In genomic region chr17:74390680-74391653, GRCh38 we compare ENCODE assay signal across 21 cellular contexts. TPM values are rescaled to one million over a fixed set of nuclear protein-coding genes. Genes with fewer than 3 reads are reported as not detected.
DNase-seq lines count a peak whose midpoint lies in the region; ATAC-seq, FAIRE-seq and TF ChIP-seq lines count a peak whose summit lies in the region.
"Had no signal": no experiment of that assay in that cellular context is flagged by ENCODE, and none has a peak within 500 bp of the region (broad histone marks: within the 10 kb centered on the region; RNA-seq: fewer than 3 reads in every experiment).

No MANE protein-coding gene starts in this region.

- H4K20me1 ChIP-seq in BLaER1 treated with 17β-estradiol and CSF1 and Interleukin-3, amounts not matched to agents 10 nM and 100 nM = no peaks in the 10 kb centered on the region
- H4K20me1 ChIP-seq in K562 (replicated peaks; ENCODE audit: control insufficient read depth, insufficient read depth, low read length) = no peaks in the 10 kb centered on the region

- H3K27ac ChIP-seq in BLaER1 treated with 17β-estradiol and CSF1 and Interleukin-3, amounts not matched to agents 10 nM and 100 nM = no peak overlapping the region
- no peak overlapping the region for H3K27ac ChIP-seq in HEK293 (ENCODE audit: extremely low read depth, low read depth, low read length)
- no peak overlapping the region for H3K27ac ChIP-seq in K562 (ENCODE audit: extremely low read depth, low read depth, low read length)
- peak overlapping the region; percentile 41 for H3K27ac ChIP-seq in psoas muscle

- TF ChIP-seq EP300 in K562 (IDR thresholded peaks at IDR 0.05; ENCODE audit: low read length) = no peak

- no peak for ATAC-seq in K562
- ATAC-seq in psoas muscle = no peak
- no peak for ATAC-seq in GM19463 (IDR thresholded peaks at IDR 0.05; ENCODE audit: unreplicated experiment)
- no peak for ATAC-seq in activated CD4-positive, alpha-beta T cell treated with anti-CD3 and anti-CD28 coated beads for 36 hours

- in situ Hi-C loops in K562 (cut with MboI) = no loop called here

- intact Hi-C loops in K562 (cut with micrococcal nuclease) (no loop called here), psoas muscle (cut with DNase I) (loop anchor here in 1 of 2 donors (5.0 kb wide), 1 partner anchor 36 kb away; no protein-coding TSS in a partner anchor)
- intact Hi-C loops in activated CD4-positive, alpha-beta T cell treated with anti-CD3 and anti-CD28 coated beads for 36 hours (cut with DNase I, micrococcal nuclease) = no loop called here

- H3K9me1 ChIP-seq in K562 (ENCODE audit: control insufficient read depth, insufficient read depth, low read length) = no peaks in the 10 kb centered on the region

- no peak overlapping the region for H2AFZ ChIP-seq in K562 (ENCODE audit: low read depth, low read length)

- H3K27ac Mint-ChIP-seq in activated CD4-positive, alpha-beta T cell treated with anti-CD3 and anti-CD28 coated beads for 36 hours = no peak overlapping the region
- H3K27ac Mint-ChIP-seq: CD4-positive, alpha-beta T cell had no signal

- no peaks in the 10 kb centered on the region for H3K9me3 Mint-ChIP-seq in activated CD4-positive, alpha-beta T cell treated with anti-CD3 and anti-CD28 coated beads for 36 hours (ENCODE audit: low read depth)
- H3K9me3 Mint-ChIP-seq: CD4-positive, alpha-beta T cell had no signal

- BruUV-seq in K562 (replicated peaks; lab: Mats Ljungman, UMichigan) = no TSS peak

- POLR2A ChIA-PET in HEK293 (lab: Yijun Ruan, JAX) (no interaction called here), K562 (lab: Yijun Ruan, JAX) (interaction anchor here (0.6 to 1.2 kb wide), 2 partner anchors 21 to 65 kb away, joined by 3 to 4 read pairs; no protein-coding TSS in a partner anchor)
- POLR2A ChIA-PET in activated CD4-positive, alpha-beta T cell treated with anti-CD3 and anti-CD28 coated beads for 36 hours (lab: Charles Lee) = no interaction called here

- H3K79me2 ChIP-seq in K562 (ENCODE audit: control insufficient read depth, insufficient read depth, low read length) = no peaks in the 10 kb centered on the region

- H3K4me3 ChIP-seq in BLaER1 treated with 17β-estradiol and CSF1 and Interleukin-3, amounts not matched to agents 10 nM and 100 nM = no peak overlapping the region
- H3K4me3 ChIP-seq in HEK293 (ENCODE audit: low read depth, low read length) (no peak overlapping the region), K562 (no peak overlapping the region), psoas muscle (no peak overlapping the region)

- no peak overlapping the region for H3K4me3 Mint-ChIP-seq in activated CD4-positive, alpha-beta T cell treated with anti-CD3 and anti-CD28 coated beads for 36 hours
- H3K4me3 Mint-ChIP-seq: CD4-positive, alpha-beta T cell had no signal

- 2% methylated on average over 11 of the region's 11 CpGs for whole genome bisulfite sequencing in K562 (ENCODE audit: insufficient coverage, low coverage, missing lambda C conversion rate)
- 85 to 92% (median 86%) methylated on average over 11 of the region's 11 CpGs for WGBS in psoas muscle, 3 donors

- peaks cover 11 to 56% (median 48%) of the 10 kb centered on the region in 10 experiments; a peak in 19 of 20 replicates for H3K4me1 ChIP-seq in BLaER1 treated with 17β-estradiol and CSF1 and Interleukin-3, amounts not matched to agents 10 nM and 100 nM
- H3K4me1 ChIP-seq in HEK293 (ENCODE audit: control insufficient read depth, insufficient read depth, low read length) (no peaks in the 10 kb centered on the region), K562 (replicated peaks in 1 of 2; ENCODE audit: control insufficient read depth in 2 of 2, insufficient read depth in 2 of 2, low read length in 2 of 2) (peaks cover 0 to 11% of the 10 kb centered on the region in 2 experiments; a peak in 3 of 5 replicates), psoas muscle (peaks cover 62% of the 10 kb centered on the region)

- H3K9me3 ChIP-seq in BLaER1 treated with 17β-estradiol and CSF1 and Interleukin-3, amounts not matched to agents 10 nM and 100 nM (replicated peaks in 1 of 11) = peaks cover 0 to 21% (median 0%) of the 10 kb centered on the region in 11 experiments; a peak in 7 of 22 replicates
- no peaks in the 10 kb centered on the region for H3K9me3 ChIP-seq in HEK293 (ENCODE audit: control insufficient read depth, insufficient read depth, low read depth, low read length)
- no peaks in the 10 kb centered on the region; the same call in 1 of the 2 replicates for H3K9me3 ChIP-seq in K562 (replicated peaks; ENCODE audit: control insufficient read depth, insufficient read depth, low read depth, low read length)
- H3K9me3 ChIP-seq in psoas muscle = no peaks in the 10 kb centered on the region

- no peaks in the 10 kb centered on the region for H3K4me1 Mint-ChIP-seq in activated CD4-positive, alpha-beta T cell treated with anti-CD3 and anti-CD28 coated beads for 36 hours

- H3K36me3 Mint-ChIP-seq in activated CD4-positive, alpha-beta T cell treated with anti-CD3 and anti-CD28 coated beads for 36 hours (ENCODE audit: low read depth) = no peaks in the 10 kb centered on the region

- H3K36me3 ChIP-seq in BLaER1 treated with 17β-estradiol and CSF1 and Interleukin-3, amounts not matched to agents 10 nM and 100 nM = no peaks in the 10 kb centered on the region
- H3K36me3 ChIP-seq in HEK293 (ENCODE audit: control insufficient read depth in 2 of 2, insufficient read depth in 1 of 2, low read length in 2 of 2) = no peaks in the 10 kb centered on the region
- H3K36me3 ChIP-seq in K562 (ENCODE audit: control insufficient read depth, insufficient read depth, low read length) = no peaks in the 10 kb centered on the region
- H3K36me3 ChIP-seq in psoas muscle (ENCODE audit: insufficient read depth in 1 of 2, low read depth in 1 of 2) = no peaks in the 10 kb centered on the region

- TF ChIP-seq POLR2A in K562 (conservative IDR thresholded peaks at IDR 0.05) (no peak), H54 (IDR thresholded peaks at IDR 0.05; ENCODE audit: low read depth, low read length) (no peak)

- H3K4me2 ChIP-seq in BLaER1 treated with 17β-estradiol and CSF1 and Interleukin-3, amounts not matched to agents 10 nM and 100 nM = peak overlapping the region in 8 of 11 experiments; percentile 26 to 77 (median 62); a peak in 14 of 22 replicates
- no peak overlapping the region for H3K4me2 ChIP-seq in K562 (ENCODE audit: insufficient read depth, low read length)

- no peaks in the 10 kb centered on the region for H3K27me3 Mint-ChIP-seq in activated CD4-positive, alpha-beta T cell treated with anti-CD3 and anti-CD28 coated beads for 36 hours
- H3K27me3 Mint-ChIP-seq: CD4-positive, alpha-beta T cell had no signal

- no peak for FAIRE-seq in K562 (lab: Jason Lieb, UNC)
- no peak for FAIRE-seq in H54 (lab: Jason Lieb, UNC)
- FAIRE-seq: G401.6 had no signal

- TF ChIP-seq CTCF in HEK293 (tag by site-specific recombination; IDR thresholded peaks at IDR 0.05) (no peak), K562 (IDR thresholded peaks at IDR 0.05 in 2 of 3, conservative IDR thresholded peaks at IDR 0.05 in 1 of 3; ENCODE audit: insufficient read depth in 2 of 3, low read depth in 1 of 3, low read length in 3 of 3) (0 out of 6 replicates have a peak, but pooled peaks of 1 of the 3 experiments have one; percentile 5), psoas muscle (IDR thresholded peaks at IDR 0.05) (no peak)

- TF ChIP-seq RAD21 in K562 (CRISPR knock-in tag; conservative IDR thresholded peaks at IDR 0.05 in 1 of 2, IDR thresholded peaks at IDR 0.05 in 1 of 2) = no peak

- no peaks in the 10 kb centered on the region for H3K27me3 ChIP-seq in BLaER1 treated with 17β-estradiol and CSF1 and Interleukin-3, amounts not matched to agents 10 nM and 100 nM
- peaks cover 24 to 36% of the 10 kb centered on the region in 2 experiments; a peak in 4 of 5 replicates for H3K27me3 ChIP-seq in K562 (ENCODE audit: control insufficient read depth in 2 of 2, insufficient read depth in 2 of 2, low read length in 2 of 2)
- no peaks in the 10 kb centered on the region for H3K27me3 ChIP-seq in psoas muscle (ENCODE audit: insufficient read depth in 3 of 3, low read length in 2 of 3)

- no peak overlapping the region for H3K9ac ChIP-seq in BLaER1 treated with 17β-estradiol and CSF1 and Interleukin-3, amounts not matched to agents 10 nM and 100 nM
- H3K9ac ChIP-seq in K562 (ENCODE audit: insufficient read depth in 1 of 2, low read depth in 2 of 2, low read length in 2 of 2) = no peak overlapping the region

- DNase-seq in K562 (ENCODE audit: extremely low read depth in 1 of 4, low spot score in 3 of 4) = no peak
- DNase-seq in psoas muscle = peak in 1 of 2 donors; percentile 15
- no peak for DNase-seq in H54 (ENCODE audit: insufficient read length, low spot score)
- no peak for DNase-seq in activated CD4-positive, alpha-beta T cell treated with anti-CD3 and anti-CD28 coated beads for 36 hours
- DNase-seq: ACHN; CD4-positive, alpha-beta T cell; DMS79; H7; IMR-90; NCI-H1417 treated with DMSO at 0.1 percent for 48 hours; NCI-H2029; NCI-H2171 treated with DMSO at 0.1 percent for 48 hours; NCI-H748 treated with DMSO at 0.1 percent for 48 hours; OCI-M1; RPMI8226 had no signal

- CTCF ChIA-PET in HEK293 (lab: Yijun Ruan, JAX) = interaction anchor here (0.5 to 5.0 kb wide), 6 partner anchors 11 to 191 kb away, joined by 3 to 34 read pairs (median 14); partner anchors contain the start of gene GPR142
- CTCF ChIA-PET in K562 (lab: Yijun Ruan, JAX; ENCODE audit: low intra/inter-chr PET ratio) = no interaction called here
- CTCF ChIA-PET in activated CD4-positive, alpha-beta T cell treated with anti-CD3 and anti-CD28 coated beads for 36 hours (lab: Charles Lee) = interaction anchor here (1.1 to 1.5 kb wide), 4 partner anchors 22 to 70 kb away, joined by 3 to 5 read pairs (median 3); no protein-coding TSS in a partner anchor

RNA-seq across cellular contexts. Expression of gene GPR142, which starts 23.7 kb away (rescaled TPM):
- total RNA-seq in K562 (2011; cell fraction: chromatin; rRNA removed; ENCODE audit: low replicate concordance) = not detected in 2 replicates
- total RNA-seq in K562 (2011; cell fraction: nucleolus; rRNA removed) = not detected in 2 replicates
- not detected in 2 replicates for total RNA-seq in K562 (2011; cell fraction: nucleoplasm; rRNA removed)
- not detected in 2 replicates for total RNA-seq in K562 (2014; rRNA removed)
- total RNA-seq in K562 (2014; rRNA removed; fragmentation: Illumina TruSeq; extraction: Trizol) = not detected in 2 replicates
- not detected in 2 replicates for total RNA-seq in K562 (2015; rRNA removed; fragmentation: Illumina TruSeq; extraction: Trizol)
- total RNA-seq in K562 (2021) = not detected in 2 replicates
- polyA plus RNA-seq in K562 (2011; rRNA removed) = not detected in 2 replicates
- not detected in 2 replicates for polyA plus RNA-seq in K562 (2011; cell fraction: cytosol; rRNA removed)
- not detected in 2 replicates for polyA plus RNA-seq in K562 (2011; cell fraction: nucleus; rRNA removed)
- polyA plus RNA-seq in K562 (2012) = not detected in 2 replicates
- not detected in 2 replicates for polyA plus RNA-seq in K562 (2014; fragmentation: Illumina TruSeq; extraction: Trizol)
- polyA plus RNA-seq in K562 (2014; fragmentation: Nextera tagmentation; extraction: Ambion mirVana) = not detected
- not detected in 2 replicates for polyA plus RNA-seq in K562 (2014; rRNA removed)
- polyA minus RNA-seq in K562 (2011; rRNA and poly(A)+ RNA removed) = not detected in 2 replicates
- not detected in 2 replicates for polyA minus RNA-seq in K562 (2011; cell fraction: cytosol; rRNA and poly(A)+ RNA removed)
- polyA minus RNA-seq in K562 (2011; cell fraction: nucleus; rRNA and poly(A)+ RNA removed) = not detected in 2 replicates
- total RNA-seq in psoas muscle = not detected
- polyA plus RNA-seq in psoas muscle = not detected
- not detected for total RNA-seq in activated CD4-positive, alpha-beta T cell treated with anti-CD3 and anti-CD28 coated beads for 36 hours
- total RNA-seq: CD4-positive, alpha-beta T cell; H7; HT1080; IMR-90; NCI-H460 had no signal
- polyA plus RNA-seq: IMR-90 had no signal

RNA-seq across cellular contexts. Expression of gene BTBD17, which starts 29.3 kb away (rescaled TPM):
- not detected in 2 replicates for total RNA-seq in K562 (2011; cell fraction: chromatin; rRNA removed; ENCODE audit: low replicate concordance)
- total RNA-seq in K562 (2011; cell fraction: nucleolus; rRNA removed) = not detected in 2 replicates
- not detected in 2 replicates for total RNA-seq in K562 (2011; cell fraction: nucleoplasm; rRNA removed)
- total RNA-seq in K562 (2014; rRNA removed) (not detected in 2 replicates), K562 (2014; rRNA removed; fragmentation: Illumina TruSeq; extraction: Trizol) (not detected in 2 replicates), K562 (2015; rRNA removed; fragmentation: Illumina TruSeq; extraction: Trizol) (not detected in 2 replicates), K562 (2021) (not detected in 2 replicates), psoas muscle (not detected)
- polyA plus RNA-seq in K562 (2011; rRNA removed) (not detected in 2 replicates), K562 (2014; fragmentation: Illumina TruSeq; extraction: Trizol) (not detected in 2 replicates), K562 (2014; fragmentation: Nextera tagmentation; extraction: Ambion mirVana) (not detected), K562 (2014; rRNA removed) (not detected in 2 replicates), psoas muscle (not detected)
- polyA plus RNA-seq in K562 (2011; cell fraction: cytosol; rRNA removed) = not detected in 2 replicates
- not detected in 2 replicates for polyA plus RNA-seq in K562 (2011; cell fraction: nucleus; rRNA removed)
- not detected in 2 replicates for polyA plus RNA-seq in K562 (2012)
- not detected in 2 replicates for polyA minus RNA-seq in K562 (2011; rRNA and poly(A)+ RNA removed)
- not detected in 2 replicates for polyA minus RNA-seq in K562 (2011; cell fraction: cytosol; rRNA and poly(A)+ RNA removed)
- not detected in 2 replicates for polyA minus RNA-seq in K562 (2011; cell fraction: nucleus; rRNA and poly(A)+ RNA removed)
- total RNA-seq in activated CD4-positive, alpha-beta T cell treated with anti-CD3 and anti-CD28 coated beads for 36 hours = not detected
- total RNA-seq: CD4-positive, alpha-beta T cell; HT1080; IMR-90; NCI-H460 had no signal
- polyA plus RNA-seq: IMR-90 had no signal

RNA-seq across cellular contexts. Expression of gene GPRC5C, which starts 40.9 kb away (rescaled TPM):
- 2.8 and 8.7 TPM in 2 replicates for total RNA-seq in K562 (2011; cell fraction: chromatin; rRNA removed; ENCODE audit: low replicate concordance)
- total RNA-seq in K562 (2011; cell fraction: nucleolus; rRNA removed) = 8.9 and 15.5 TPM in 2 replicates
- total RNA-seq in K562 (2011; cell fraction: nucleoplasm; rRNA removed) = 4.5 and 7.9 TPM in 2 replicates
- total RNA-seq in K562 (2014; rRNA removed) (6.5 and 7.6 TPM in 2 replicates), K562 (2014; rRNA removed; fragmentation: Illumina TruSeq; extraction: Trizol) (1.1 and 1.6 TPM in 2 replicates), K562 (2015; rRNA removed; fragmentation: Illumina TruSeq; extraction: Trizol) (4.1 and 4.4 TPM in 2 replicates), K562 (2021) (6.4 and 7.8 TPM in 2 replicates), psoas muscle (100 to 1,000 TPM in 2 of 4 donors, 10 to 100 TPM in 2; 57.0 to 123 (median 97.7) TPM)
- polyA plus RNA-seq in K562 (2011; rRNA removed) (9.0 and 85.5 TPM in 2 replicates), K562 (2014; fragmentation: Illumina TruSeq; extraction: Trizol) (2.1 and 4.1 TPM in 2 replicates), K562 (2014; fragmentation: Nextera tagmentation; extraction: Ambion mirVana) (under 1 TPM; 0.28 to 0.41 TPM), K562 (2014; rRNA removed) (5.9 and 9.6 TPM in 2 replicates), psoas muscle (10 to 100 TPM; 42.9 to 47.7 (median 44.8) TPM)
- 26.1 and 77.2 TPM in 2 replicates for polyA plus RNA-seq in K562 (2011; cell fraction: cytosol; rRNA removed)
- polyA plus RNA-seq in K562 (2011; cell fraction: nucleus; rRNA removed) = 13.3 and 92.4 TPM in 2 replicates
- polyA plus RNA-seq in K562 (2012) = 8.7 and 24.4 TPM in 2 replicates
- 4.1 and 15.3 TPM in 2 replicates for polyA minus RNA-seq in K562 (2011; rRNA and poly(A)+ RNA removed)
- 7.9 and 36.4 TPM in 2 replicates for polyA minus RNA-seq in K562 (2011; cell fraction: cytosol; rRNA and poly(A)+ RNA removed)
- 4.0 and 28.7 TPM in 2 replicates for polyA minus RNA-seq in K562 (2011; cell fraction: nucleus; rRNA and poly(A)+ RNA removed)
- total RNA-seq in activated CD4-positive, alpha-beta T cell treated with anti-CD3 and anti-CD28 coated beads for 36 hours = 1 to 10 TPM in 1 of 2 experiments, under 1 TPM in 1; 0.97 to 1.3 TPM
- total RNA-seq: CD4-positive, alpha-beta T cell; HT1080; IMR-90 had no signal
- polyA plus RNA-seq: IMR-90 had no signal
